In the genomic region with DNA sequence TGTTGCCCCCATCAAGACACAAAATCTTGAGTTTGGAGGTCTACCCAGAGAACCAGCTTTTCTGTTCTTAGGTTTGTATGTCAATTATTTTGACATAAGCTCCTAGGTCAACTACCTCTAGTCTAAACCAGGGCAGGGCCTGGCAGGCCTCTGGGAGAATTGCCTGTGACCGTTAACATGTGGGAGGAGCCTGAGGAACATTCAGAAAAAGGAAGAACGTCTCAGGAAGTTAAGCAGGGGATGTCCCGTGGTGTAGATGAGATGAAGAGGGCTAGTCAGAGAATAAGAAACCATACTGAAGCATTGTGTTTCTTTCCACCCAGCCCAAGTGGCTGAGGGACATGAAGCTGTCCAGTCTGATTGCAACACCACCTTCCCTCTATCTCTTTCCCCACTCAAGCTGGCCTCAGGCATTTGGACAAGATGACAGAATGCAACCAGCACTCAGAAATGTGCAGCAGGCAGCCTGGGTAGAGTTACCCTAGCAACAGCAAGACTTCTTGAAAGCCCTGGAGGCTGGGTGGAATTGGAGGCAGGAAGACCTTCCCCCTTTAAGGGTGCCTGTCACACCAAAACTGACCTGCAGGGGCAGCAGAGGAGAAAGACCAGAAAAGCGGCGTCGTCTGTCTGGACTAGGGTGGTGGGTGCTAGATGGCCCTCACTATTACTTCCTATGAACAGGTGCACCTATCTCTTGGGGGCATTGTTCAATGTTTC, we compare ENCODE assay signal across 8 cellular contexts.
DNase-seq lines count a peak whose midpoint lies in the region; ATAC-seq and TF ChIP-seq lines count a peak whose summit lies in the region.

No MANE protein-coding gene starts in this region.

- no peak overlapping the region for H3K4me2 ChIP-seq in DND-41 (ENCODE audit: insufficient read depth, low read length)

- H3K27ac Mint-ChIP-seq in activated naive CD8-positive, alpha-beta T cell treated with anti-CD3 and anti-CD28 coated beads for 36 hours = peak overlapping the region; percentile 27
- H3K27ac Mint-ChIP-seq in mesothelial cell of epicardium = no peak overlapping the region

- ATAC-seq in DND-41 (ENCODE audit: insufficient read depth, low read depth) (peak; percentile 62; the same call in 2 of the 3 replicates), HG03045 (IDR thresholded peaks at IDR 0.05; ENCODE audit: unreplicated experiment) (no peak), GM21528 (IDR thresholded peaks at IDR 0.05; ENCODE audit: low FRiP score, unreplicated experiment) (no peak)

- no peak overlapping the region for H3K4me3 Mint-ChIP-seq in activated naive CD8-positive, alpha-beta T cell treated with anti-CD3 and anti-CD28 coated beads for 36 hours
- no peak overlapping the region for H3K4me3 Mint-ChIP-seq in mesothelial cell of epicardium

- H3K4me1 Mint-ChIP-seq in activated naive CD8-positive, alpha-beta T cell treated with anti-CD3 and anti-CD28 coated beads for 36 hours = peaks cover 6% of the 10 kb centered on the region
- peaks cover 26% of the 10 kb centered on the region for H3K4me1 Mint-ChIP-seq in mesothelial cell of epicardium

- H3K9ac ChIP-seq in DND-41 (ENCODE audit: low read depth, low read length) = no peak overlapping the region

- peaks cover 9% of the 10 kb centered on the region for H3K27me3 ChIP-seq in DND-41 (ENCODE audit: insufficient read depth, low read length, poor library complexity)
- H3K27me3 ChIP-seq in HL-60 (ENCODE audit: insufficient read depth, poor library complexity, severe bottlenecking) = no peaks in the 10 kb centered on the region
- H3K27me3 ChIP-seq in effector memory CD4-positive, alpha-beta T cell (replicated peaks; ENCODE audit: control insufficient read depth, insufficient read depth, low read length, poor library complexity, severe bottlenecking) = peaks cover 4% of the 10 kb centered on the region

- no peak overlapping the region for H3K27ac ChIP-seq in DND-41 (ENCODE audit: low read length)
- H3K27ac ChIP-seq in HL-60 (replicated peaks) = peak overlapping the region; percentile 50
- no peak overlapping the region for H3K27ac ChIP-seq in effector memory CD4-positive, alpha-beta T cell (ENCODE audit: insufficient read depth, low read length, poor library complexity, severe bottlenecking)

- H3K79me2 ChIP-seq in DND-41 (ENCODE audit: insufficient read depth, low read length) = no peaks in the 10 kb centered on the region

- no peaks in the 10 kb centered on the region for H3K36me3 Mint-ChIP-seq in activated naive CD8-positive, alpha-beta T cell treated with anti-CD3 and anti-CD28 coated beads for 36 hours
- no peaks in the 10 kb centered on the region for H3K36me3 Mint-ChIP-seq in mesothelial cell of epicardium

- H2AFZ ChIP-seq in DND-41 (ENCODE audit: low read depth, low read length) = no peak overlapping the region

- peak; percentile 37 for DNase-seq in DND-41
- DNase-seq in HL-60 (ENCODE audit: low read depth in 1 of 2, low spot score in 1 of 2) = peak; percentile 14 to 68
- DNase-seq in activated naive CD8-positive, alpha-beta T cell treated with anti-CD3 and anti-CD28 coated beads for 36 hours = no peak
- no peak for DNase-seq in mesothelial cell of epicardium (ENCODE audit: low spot score in 2 of 2, unreplicated experiment in 2 of 2)
- no peak for DNase-seq in occipital lobe (lab: John Stamatoyannopoulos, UW)
- no peak for DNase-seq in effector memory CD4-positive, alpha-beta T cell

- H3K4me3 ChIP-seq in DND-41 (ENCODE audit: low read depth in 1 of 2, low read length in 2 of 2) (no peak overlapping the region), HL-60 (replicated peaks; ENCODE audit: insufficient read depth, low read length) (no peak overlapping the region)
- no peak overlapping the region for H3K4me3 ChIP-seq in effector memory CD4-positive, alpha-beta T cell (ENCODE audit: insufficient read depth, low read depth, low read length, poor library complexity, severe bottlenecking)

- H4K20me1 ChIP-seq in DND-41 (ENCODE audit: insufficient read depth, low read length) = no peaks in the 10 kb centered on the region

- peaks cover 4% of the 10 kb centered on the region for H3K27me3 Mint-ChIP-seq in activated naive CD8-positive, alpha-beta T cell treated with anti-CD3 and anti-CD28 coated beads for 36 hours
- H3K27me3 Mint-ChIP-seq in mesothelial cell of epicardium (ENCODE audit: low read depth) = peaks cover 6% of the 10 kb centered on the region

- TF ChIP-seq CTCF in DND-41 (IDR thresholded peaks at IDR 0.05; ENCODE audit: borderline replicate concordance, extremely low read depth, low read length, poor library complexity, severe bottlenecking) (peak; percentile 71), HL-60 (IDR thresholded peaks at IDR 0.05; ENCODE audit: insufficient read depth, low read length) (peak; percentile 5), mesothelial cell of epicardium (IDR thresholded peaks at IDR 0.05; ENCODE audit: unreplicated experiment) (peak; percentile 48)

- no peaks in the 10 kb centered on the region for H3K4me1 ChIP-seq in DND-41 (ENCODE audit: insufficient read depth, low read length)
- no peaks in the 10 kb centered on the region for H3K4me1 ChIP-seq in effector memory CD4-positive, alpha-beta T cell (ENCODE audit: control insufficient read depth, insufficient read depth, low read length, poor library complexity, severe bottlenecking)

- no peaks in the 10 kb centered on the region for H3K36me3 ChIP-seq in DND-41 (ENCODE audit: insufficient read depth, low read length)
- no peaks in the 10 kb centered on the region for H3K36me3 ChIP-seq in effector memory CD4-positive, alpha-beta T cell (ENCODE audit: control insufficient read depth, insufficient read depth, low read length)

- no peaks in the 10 kb centered on the region for H3K9me3 Mint-ChIP-seq in activated naive CD8-positive, alpha-beta T cell treated with anti-CD3 and anti-CD28 coated beads for 36 hours
- no peaks in the 10 kb centered on the region for H3K9me3 Mint-ChIP-seq in mesothelial cell of epicardium

- no peaks in the 10 kb centered on the region for H3K9me3 ChIP-seq in DND-41 (ENCODE audit: insufficient read depth, low read length, severe bottlenecking)
- H3K9me3 ChIP-seq in effector memory CD4-positive, alpha-beta T cell (ENCODE audit: control insufficient read depth, low read length) = no peaks in the 10 kb centered on the region

Comparison
In these comparisons a context has a peak if more than half of its experiments do, and no peak if none do; other contexts are left out.
1. DNase-seq: peak in DND-41 (single experiment) and HL-60 (2 of 2); none in activated naive CD8-positive, alpha-beta T cell treated with anti-CD3 and anti-CD28 coated beads for 36 hours (single experiment), mesothelial cell of epicardium (0 of 2), occipital lobe (single experiment) and effector memory CD4-positive, alpha-beta T cell (0 of 3).
2. CTCF ChIP-seq: peak in every context shown above with its lines; median percentile 71 in DND-41; 48 in mesothelial cell of epicardium; 5 in HL-60.